In the genomic region with DNA sequence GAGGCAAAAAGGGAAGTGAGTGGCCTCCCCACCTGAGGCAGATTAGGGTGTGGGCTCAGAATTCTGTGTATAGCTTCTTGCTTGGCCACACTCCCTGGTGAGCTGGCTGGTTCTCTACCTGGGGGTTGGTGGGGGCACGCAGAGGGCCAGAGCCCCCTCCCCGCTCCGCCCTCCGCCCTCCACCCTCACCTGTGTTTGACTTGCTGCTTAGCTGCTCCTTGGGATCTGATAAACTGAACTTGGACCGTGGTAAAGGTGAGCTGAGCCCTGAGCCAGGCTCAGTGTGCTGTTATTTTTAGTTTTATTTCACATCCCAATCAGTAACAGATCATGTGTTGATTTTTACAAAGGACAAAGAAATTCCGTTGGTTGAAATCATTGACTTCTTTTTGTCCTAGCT, we compare ENCODE assay signal across 16 cellular contexts. TPM values are rescaled to one million over a fixed set of nuclear protein-coding genes. Genes with fewer than 3 reads are reported as not detected.
DNase-seq lines count a peak whose midpoint lies in the region; ATAC-seq and TF ChIP-seq lines count a peak whose summit lies in the region.
"Had no signal": no experiment of that assay in that cellular context is flagged by ENCODE, and none has a peak within 500 bp of the region (broad histone marks: within the 10 kb centered on the region; RNA-seq: fewer than 3 reads in every experiment).

No MANE protein-coding gene starts in this region.

- no peak for TF ChIP-seq CTCF in brain (conservative IDR thresholded peaks at IDR 0.05)
- TF ChIP-seq CTCF in thyroid gland (IDR thresholded peaks at IDR 0.05), result no peak

- no peak for TF ChIP-seq POLR2A in thyroid gland (IDR thresholded peaks at IDR 0.05)

- H3K36me3 Mint-ChIP-seq in activated naive CD4-positive, alpha-beta T cell treated with anti-CD3 and anti-CD28 coated beads, Interleukin-2, amount 50 U/mL, for 24 hours, result no peaks in the 10 kb centered on the region
- H3K36me3 Mint-ChIP-seq in brain, result no peaks in the 10 kb centered on the region
- H3K36me3 Mint-ChIP-seq: activated naive CD8-positive, alpha-beta T cell treated with anti-CD3 and anti-CD28 coated beads for 36 hours; memory B cell had no signal

- intact Hi-C loops in thyroid gland (cut with DNase I), result no loop called here

- H3K9me3 Mint-ChIP-seq in activated naive CD4-positive, alpha-beta T cell treated with anti-CD3 and anti-CD28 coated beads, Interleukin-2, amount 50 U/mL, for 24 hours, result no peaks in the 10 kb centered on the region
- H3K9me3 Mint-ChIP-seq in brain, result peaks cover 0 to 3% (median 0%) of the 10 kb centered on the region in 5 experiments
- H3K9me3 Mint-ChIP-seq: activated naive CD8-positive, alpha-beta T cell treated with anti-CD3 and anti-CD28 coated beads for 36 hours; memory B cell had no signal

- 41 to 48% methylated on average over 6 of the region's 6 CpGs for WGBS in thyroid gland, 2 donors

- H3K27ac Mint-ChIP-seq in activated naive CD4-positive, alpha-beta T cell treated with anti-CD3 and anti-CD28 coated beads, Interleukin-2, amount 50 U/mL, for 24 hours, result no peak overlapping the region
- H3K27ac Mint-ChIP-seq in brain, result no peak overlapping the region
- H3K27ac Mint-ChIP-seq: activated naive CD8-positive, alpha-beta T cell treated with anti-CD3 and anti-CD28 coated beads for 36 hours; memory B cell had no signal

- ATAC-seq in GM21528 (IDR thresholded peaks at IDR 0.05; ENCODE audit: low FRiP score, unreplicated experiment), result no peak
- ATAC-seq: foreskin keratinocyte had no signal

- H3K9ac ChIP-seq in mucosa of rectum (ENCODE audit: low read depth in 1 of 2, low read length in 2 of 2), result peak overlapping the region; percentile 86 to 93

- H3K27me3 ChIP-seq in mucosa of rectum (ENCODE audit: control insufficient read depth in 2 of 2, insufficient read depth in 2 of 2, low read length in 2 of 2) (peaks cover 4 to 11% of the 10 kb centered on the region in 2 donors), thyroid gland (no peaks in the 10 kb centered on the region)

- peak overlapping the region; percentile 23 for H3K4me3 Mint-ChIP-seq in activated naive CD4-positive, alpha-beta T cell treated with anti-CD3 and anti-CD28 coated beads, Interleukin-2, amount 50 U/mL, for 24 hours
- peak overlapping the region in 3 of 5 experiments; percentile 36 to 84 (median 43) for H3K4me3 Mint-ChIP-seq in brain

- H3K27me3 Mint-ChIP-seq in activated naive CD4-positive, alpha-beta T cell treated with anti-CD3 and anti-CD28 coated beads, Interleukin-2, amount 50 U/mL, for 24 hours, result peaks cover 32% of the 10 kb centered on the region
- peaks cover 91% of the 10 kb centered on the region for H3K27me3 Mint-ChIP-seq in brain

- H3K9me3 ChIP-seq in mucosa of rectum (ENCODE audit: control insufficient read depth in 2 of 2, low read length in 2 of 2) (no peaks in the 10 kb centered on the region), thyroid gland (no peaks in the 10 kb centered on the region)

- peaks cover 14% of the 10 kb centered on the region for H3K4me1 Mint-ChIP-seq in activated naive CD4-positive, alpha-beta T cell treated with anti-CD3 and anti-CD28 coated beads, Interleukin-2, amount 50 U/mL, for 24 hours
- peaks cover 17% of the 10 kb centered on the region for H3K4me1 Mint-ChIP-seq in brain

- H3K4me1 ChIP-seq in mucosa of rectum (ENCODE audit: control insufficient read depth in 2 of 2, insufficient read depth in 2 of 2, low read length in 2 of 2), result peaks cover 44 to 52% of the 10 kb centered on the region in 2 donors
- peaks cover 33 to 51% of the 10 kb centered on the region in 2 donors for H3K4me1 ChIP-seq in thyroid gland
- H3K4me1 ChIP-seq: foreskin keratinocyte had no signal

- no peaks in the 10 kb centered on the region for H3K36me3 ChIP-seq in mucosa of rectum (ENCODE audit: control insufficient read depth in 2 of 2, insufficient read depth in 2 of 2, low read length in 2 of 2)
- H3K36me3 ChIP-seq in thyroid gland, result no peaks in the 10 kb centered on the region
- H3K36me3 ChIP-seq: cardiac muscle cell had no signal

- H3K27ac ChIP-seq in mucosa of rectum (ENCODE audit: low read depth in 2 of 2, low read length in 2 of 2) (peak overlapping the region; percentile 90 to 92), thyroid gland (peak overlapping the region; percentile 47 to 75 (median 59))
- H3K27ac ChIP-seq: cardiac muscle cell, foreskin keratinocyte had no signal

- H3K4me3 ChIP-seq in mucosa of rectum (ENCODE audit: low read length in 2 of 2) (peak overlapping the region; percentile 85 to 87), thyroid gland (replicated peaks in 1 of 3) (no peak overlapping the region)

- DNase-seq in activated naive CD4-positive, alpha-beta T cell (lab: John Stamatoyannopoulos, UW), result no peak
- no peak for DNase-seq in thyroid gland
- no peak for DNase-seq in SHP77 (lab: John Stamatoyannopoulos, UW)
- DNase-seq in NCI-H187 treated with DMSO at 0.1 percent for 48 hours (lab: John Stamatoyannopoulos, UW), result no peak
- DNase-seq: activated naive CD8-positive, alpha-beta T cell treated with anti-CD3 and anti-CD28 coated beads for 36 hours; effector CD8-positive, alpha-beta T cell; foreskin keratinocyte; NCI-H2029 treated with DMSO at 0.1 percent for 48 hours; stimulated activated CD4-positive, alpha-beta T cell treated with anti-CD3 and anti-CD28 coated beads, Interleukin-12 subunit alpha, Interleukin-12 subunit beta, amount 100 ng/mL, for 4 hours; T-helper 2 cell had no signal

RNA-seq across cellular contexts. Expression of gene OVOL1, which starts 1.9 kb away (rescaled TPM):
- polyA plus RNA-seq in brain (ENCODE audit: insufficient read depth, low read depth, low replicate concordance), result 0.10 TPM
- 1 to 10 TPM; 1.1 to 6.6 (median 5.2) TPM for total RNA-seq in thyroid gland

RNA-seq across cellular contexts. Expression of gene AP5B1, which starts 8.0 kb away (rescaled TPM):
- 1.7 TPM for polyA plus RNA-seq in brain (ENCODE audit: insufficient read depth, low read depth, low replicate concordance)
- 10 to 100 TPM; 21.8 to 43.2 (median 25.3) TPM for total RNA-seq in thyroid gland

RNA-seq across cellular contexts. Expression of gene SNX32, which starts 45.0 kb away (rescaled TPM):
- polyA plus RNA-seq in brain (ENCODE audit: insufficient read depth, low read depth, low replicate concordance), result 3.6 TPM
- under 1 TPM in 1 of 4 donors, not detected in 3; 0.45 TPM for total RNA-seq in thyroid gland

Comparison
In these comparisons a context has a peak if more than half of its experiments do, and no peak if none do; other contexts are left out.
1. H3K4me3 ChIP-seq: peak in mucosa of rectum (2 of 2); none in thyroid gland (0 of 3).